Comparison of ENCODE assay signal across 8 cellular contexts in genomic region chr7:32957326-32958045, GRCh38. TPM values are rescaled to one million over a fixed set of nuclear protein-coding genes. Genes with fewer than 3 reads are reported as not detected.
DNase-seq lines count a peak whose midpoint lies in the region; TF ChIP-seq lines count a peak whose summit lies in the region.

Gene FKBP9, plus strand, starts transcription at chr7:32957440. Its CDS starts 134 bp downstream, at chr7:32957574.

- H3K4me1 Mint-ChIP-seq in T-helper 2 cell treated with Interferon-gamma antibody and Interleukin-4, amounts not matched to agents 5 μg/mL and 100 μg/mL, for 36 hours (ENCODE audit: low read depth): peaks cover 2% of the 10 kb centered on the region
- H3K4me1 Mint-ChIP-seq in stimulated activated naive CD8-positive, alpha-beta T cell treated with anti-CD3 and anti-CD28 coated beads, Interleukin-15, Interleukin-2, amounts not matched to agents 100 ng/mL and 50 ng/mL, for 24 hours (ENCODE audit: low read depth): peaks cover 5% of the 10 kb centered on the region

- H3K9ac ChIP-seq in liver (ENCODE audit: low read depth in 1 of 2, low read length in 2 of 2): peak within 1 kb of the TSS; percentile 71 to 72

- H3K4me3 Mint-ChIP-seq in T-helper 2 cell treated with Interferon-gamma antibody and Interleukin-4, amounts not matched to agents 5 μg/mL and 100 μg/mL, for 36 hours: peak within 1 kb of the TSS; percentile 77
- peak within 1 kb of the TSS; percentile 82 for H3K4me3 Mint-ChIP-seq in stimulated activated naive CD8-positive, alpha-beta T cell treated with anti-CD3 and anti-CD28 coated beads, Interleukin-15, Interleukin-2, amounts not matched to agents 100 ng/mL and 50 ng/mL, for 24 hours

- TF ChIP-seq CTCF in liver (IDR thresholded peaks at IDR 0.05; ENCODE audit: low read depth, low read length, missing input control): no peak

- under 1% methylated on average over 91 of the region's 91 CpGs for WGBS in liver

- no peak within 1 kb of the TSS for H3K27ac ChIP-seq in effector memory CD4-positive, alpha-beta T cell (ENCODE audit: insufficient read depth, low read length, poor library complexity, severe bottlenecking)
- H3K27ac ChIP-seq in liver (ENCODE audit: low read depth in 1 of 2, low read length in 2 of 2): peak within 1 kb of the TSS; percentile 6 to 57

- peaks cover 11% of the 10 kb centered on the region for H3K4me1 ChIP-seq in effector memory CD4-positive, alpha-beta T cell (ENCODE audit: control insufficient read depth, insufficient read depth, low read length, poor library complexity, severe bottlenecking)
- H3K4me1 ChIP-seq in liver (ENCODE audit: control insufficient read depth in 4 of 4, insufficient read depth in 4 of 4, low read length in 3 of 4): peaks cover 0 to 15% (median 5%) of the 10 kb centered on the region in 4 donors

- H3K9me3 Mint-ChIP-seq in T-helper 2 cell treated with Interferon-gamma antibody and Interleukin-4, amounts not matched to agents 5 μg/mL and 100 μg/mL, for 36 hours: no peaks in the 10 kb centered on the region
- no peaks in the 10 kb centered on the region for H3K9me3 Mint-ChIP-seq in stimulated activated naive CD8-positive, alpha-beta T cell treated with anti-CD3 and anti-CD28 coated beads, Interleukin-15, Interleukin-2, amounts not matched to agents 100 ng/mL and 50 ng/mL, for 24 hours

- H3K27me3 Mint-ChIP-seq in T-helper 2 cell treated with Interferon-gamma antibody and Interleukin-4, amounts not matched to agents 5 μg/mL and 100 μg/mL, for 36 hours (ENCODE audit: low read depth): peaks cover 30% of the 10 kb centered on the region
- peaks cover 36% of the 10 kb centered on the region for H3K27me3 Mint-ChIP-seq in stimulated activated naive CD8-positive, alpha-beta T cell treated with anti-CD3 and anti-CD28 coated beads, Interleukin-15, Interleukin-2, amounts not matched to agents 100 ng/mL and 50 ng/mL, for 24 hours

- H3K9me3 ChIP-seq in effector memory CD4-positive, alpha-beta T cell (ENCODE audit: control insufficient read depth, low read length): no peaks in the 10 kb centered on the region
- H3K9me3 ChIP-seq in liver (ENCODE audit: control insufficient read depth in 4 of 4, low read length in 3 of 4): no peaks in the 10 kb centered on the region

- H3K36me3 ChIP-seq in effector memory CD4-positive, alpha-beta T cell (ENCODE audit: control insufficient read depth, insufficient read depth, low read length): no peaks in the 10 kb centered on the region
- H3K36me3 ChIP-seq in liver (ENCODE audit: control insufficient read depth in 4 of 4, insufficient read depth in 3 of 4, low read depth in 1 of 4, low read length in 3 of 4): no peaks in the 10 kb centered on the region

- H3K4me3 ChIP-seq in effector memory CD4-positive, alpha-beta T cell (ENCODE audit: insufficient read depth, low read depth, low read length, poor library complexity, severe bottlenecking): peak within 1 kb of the TSS; percentile 36
- H3K4me3 ChIP-seq in liver (ENCODE audit: low read depth in 1 of 3, low read length in 3 of 3): peak within 1 kb of the TSS; percentile 84 to 91 (median 86)

- peak in 1 of 2 donors; percentile 24 for TF ChIP-seq RAD21 in liver (IDR thresholded peaks at IDR 0.05)

- no peak within 1 kb of the TSS for H3K27ac Mint-ChIP-seq in T-helper 2 cell treated with Interferon-gamma antibody and Interleukin-4, amounts not matched to agents 5 μg/mL and 100 μg/mL, for 36 hours
- H3K27ac Mint-ChIP-seq in stimulated activated naive CD8-positive, alpha-beta T cell treated with anti-CD3 and anti-CD28 coated beads, Interleukin-15, Interleukin-2, amounts not matched to agents 100 ng/mL and 50 ng/mL, for 24 hours: peak within 1 kb of the TSS; percentile 49

- H3K36me3 Mint-ChIP-seq in T-helper 2 cell treated with Interferon-gamma antibody and Interleukin-4, amounts not matched to agents 5 μg/mL and 100 μg/mL, for 36 hours (ENCODE audit: low read depth): no peaks in the 10 kb centered on the region
- H3K36me3 Mint-ChIP-seq in stimulated activated naive CD8-positive, alpha-beta T cell treated with anti-CD3 and anti-CD28 coated beads, Interleukin-15, Interleukin-2, amounts not matched to agents 100 ng/mL and 50 ng/mL, for 24 hours (ENCODE audit: low read depth): no peaks in the 10 kb centered on the region

- DNase-seq in 8988T (peak; percentile 86), GM03348 (ENCODE audit: low spot score) (peak; percentile 98), HCEC 1CT (peak; percentile 80), M059J (ENCODE audit: low read depth) (peak; percentile 87)
- DNase-seq in T-helper 2 cell treated with Interferon-gamma antibody and Interleukin-4, amounts not matched to agents 5 μg/mL and 100 μg/mL, for 36 hours (ENCODE audit: low spot score): peak; percentile 21
- no peak for DNase-seq in effector memory CD4-positive, alpha-beta T cell

- peaks cover 9% of the 10 kb centered on the region for H3K27me3 ChIP-seq in effector memory CD4-positive, alpha-beta T cell (replicated peaks; ENCODE audit: control insufficient read depth, insufficient read depth, low read length, poor library complexity, severe bottlenecking)
- no peaks in the 10 kb centered on the region for H3K27me3 ChIP-seq in liver (ENCODE audit: control insufficient read depth in 4 of 4, insufficient read depth in 4 of 4, low read length in 3 of 4)

TF ChIP-seq in liver, 16 proteins besides CTCF, POLR2A, EP300 and RAD21:
- TF ChIP-seq JUND (IDR thresholded peaks at IDR 0.05): no peak
- TF ChIP-seq HNF4A (conservative IDR thresholded peaks at IDR 0.05): no peak
- TF ChIP-seq FOXA2 (IDR thresholded peaks at IDR 0.05): no peak
- TF ChIP-seq YY1 (IDR thresholded peaks at IDR 0.05): peak; percentile 28

RNA-seq across cellular contexts. Expression of gene FKBP9, which starts in this region (rescaled TPM):
- total RNA-seq in M059J (2014; rRNA removed; shearing (Covaris generic)): 150 and 170 TPM in 2 replicates
- total RNA-seq in liver: 10 to 100 TPM; 20.3 to 44.8 TPM
- polyA plus RNA-seq in liver: 10 to 100 TPM; 13.7 to 20.2 TPM

Comparison
In these comparisons a context has a peak if more than half of its experiments do, and no peak if none do; other contexts are left out.
1. DNase-seq: peak in 8988T (single experiment), GM03348 (single experiment), HCEC 1CT (single experiment), M059J (single experiment) and T-helper 2 cell treated with Interferon-gamma antibody and Interleukin-4, amounts not matched to agents 5 μg/mL and 100 μg/mL, for 36 hours (single experiment); none in effector memory CD4-positive, alpha-beta T cell (0 of 3).